7 cellular contexts compared by ENCODE assay signal in the genomic region with DNA sequence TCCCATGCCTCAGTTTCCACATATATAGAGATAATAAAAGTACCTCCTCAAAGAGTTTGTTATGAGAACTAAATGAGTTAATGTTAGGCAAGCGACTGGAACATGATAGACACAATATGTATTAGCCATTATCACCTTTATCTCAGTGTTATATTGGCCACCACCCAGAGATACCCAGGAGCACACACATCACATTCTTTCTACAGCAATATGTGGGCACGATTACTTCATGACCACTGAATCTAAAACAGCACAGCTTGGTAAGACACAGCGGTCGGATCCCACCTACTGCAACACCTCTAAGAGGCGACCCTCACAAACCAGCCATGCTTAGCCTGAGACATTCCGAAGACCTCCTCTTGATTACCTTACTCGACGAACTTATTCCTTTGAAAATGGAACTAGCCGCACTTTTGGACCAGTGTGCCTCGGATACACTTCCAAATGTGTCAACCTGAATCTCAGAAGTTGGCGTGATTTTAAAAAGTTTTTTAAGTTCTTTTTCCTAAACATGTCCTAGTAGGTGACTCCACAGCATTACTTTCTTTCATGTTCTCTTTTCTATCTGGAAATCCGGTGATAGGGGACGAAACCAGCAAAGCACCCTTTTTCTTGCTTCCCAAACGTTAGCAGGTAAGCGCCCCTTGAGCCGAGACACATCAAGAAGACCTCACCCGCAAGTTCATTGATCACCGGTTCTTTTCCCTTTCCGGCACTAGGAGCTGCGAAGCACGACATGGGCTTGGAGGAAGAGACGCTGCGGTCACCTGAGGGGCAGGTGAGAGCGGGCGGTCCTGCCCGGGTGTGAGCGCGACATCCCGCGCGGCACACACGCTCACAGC. TPM values are rescaled to one million over a fixed set of nuclear protein-coding genes. Genes with fewer than 3 reads are reported as not detected.
DNase-seq lines count a peak whose midpoint lies in the region; ATAC-seq, FAIRE-seq and TF ChIP-seq lines count a peak whose summit lies in the region.

No MANE protein-coding gene starts in this region.

- H3K4me1 ChIP-seq in keratinocyte (ENCODE audit: control insufficient read depth, extremely low read depth, insufficient read depth, low read length) (peaks cover 11% of the 10 kb centered on the region), suprapubic skin (peaks cover 24% of the 10 kb centered on the region)

- TF ChIP-seq POLR2A in suprapubic skin (IDR thresholded peaks at IDR 0.05) = no peak

- H3K4me3 Mint-ChIP-seq in activated naive CD8-positive, alpha-beta T cell treated with anti-CD3 and anti-CD28 coated beads for 36 hours = peak overlapping the region; percentile 92

- H3K9me1 ChIP-seq in keratinocyte (ENCODE audit: control insufficient read depth, extremely low read depth, insufficient read depth, low read length) = no peaks in the 10 kb centered on the region

- H3K27me3 ChIP-seq in keratinocyte (ENCODE audit: control insufficient read depth, extremely low read depth, insufficient read depth, low read length) = no peaks in the 10 kb centered on the region
- no peaks in the 10 kb centered on the region for H3K27me3 ChIP-seq in suprapubic skin

- ATAC-seq in GM18873 (IDR thresholded peaks at IDR 0.05; ENCODE audit: low FRiP score, unreplicated experiment) = peak; percentile 7

- peak overlapping the region; percentile 82 for H3K9ac ChIP-seq in keratinocyte (ENCODE audit: control insufficient read depth, extremely low read depth, insufficient read depth, low read length)

- H3K9me3 Mint-ChIP-seq in activated naive CD8-positive, alpha-beta T cell treated with anti-CD3 and anti-CD28 coated beads for 36 hours = peaks cover 5% of the 10 kb centered on the region

- peak overlapping the region; percentile 87 to 97 (median 87) for H3K4me3 ChIP-seq in keratinocyte (ENCODE audit: control insufficient read depth in 2 of 3, extremely low read depth in 1 of 3, insufficient read depth in 2 of 3, low read depth in 1 of 3, low read length in 3 of 3)
- peak overlapping the region; percentile 69 for H3K4me3 ChIP-seq in suprapubic skin

- H3K79me2 ChIP-seq in keratinocyte (ENCODE audit: control insufficient read depth, insufficient read depth, low read length) = peaks cover 15% of the 10 kb centered on the region

- 42% methylated on average over 21 of the region's 32 CpGs for WGBS in suprapubic skin

- no peak for FAIRE-seq in keratinocyte (lab: Jason Lieb, UNC)

- peaks cover 66% of the 10 kb centered on the region for H3K4me1 Mint-ChIP-seq in activated naive CD8-positive, alpha-beta T cell treated with anti-CD3 and anti-CD28 coated beads for 36 hours

- peak overlapping the region; percentile 76 for H3K4me2 ChIP-seq in keratinocyte (ENCODE audit: control insufficient read depth, extremely low read depth, insufficient read depth, low read depth, low read length)

- no peak for TF ChIP-seq CTCF in keratinocyte (optimal IDR thresholded peaks at IDR 0.05 in 1 of 3, IDR thresholded peaks at IDR 0.05 in 1 of 3, conservative IDR thresholded peaks at IDR 0.05 in 1 of 3; ENCODE audit: extremely low read depth in 1 of 3, insufficient read depth in 2 of 3, low read length in 3 of 3)
- TF ChIP-seq CTCF in suprapubic skin (IDR thresholded peaks at IDR 0.05) = no peak

- H4K20me1 ChIP-seq in keratinocyte (ENCODE audit: control insufficient read depth, extremely low read depth, insufficient read depth, low read length) = no peaks in the 10 kb centered on the region

- peak overlapping the region; percentile 93 for H2AFZ ChIP-seq in keratinocyte (ENCODE audit: control insufficient read depth, low read length)

- H3K36me3 ChIP-seq in keratinocyte (ENCODE audit: control insufficient read depth in 2 of 2, extremely low read depth in 1 of 2, insufficient read depth in 2 of 2, low read length in 2 of 2) (no peaks in the 10 kb centered on the region), suprapubic skin (no peaks in the 10 kb centered on the region)

- H3K9me3 ChIP-seq in keratinocyte (ENCODE audit: control insufficient read depth, low read depth, low read length) = no peaks in the 10 kb centered on the region
- no peaks in the 10 kb centered on the region for H3K9me3 ChIP-seq in suprapubic skin

- H3K27ac Mint-ChIP-seq in activated naive CD8-positive, alpha-beta T cell treated with anti-CD3 and anti-CD28 coated beads for 36 hours = peak overlapping the region; percentile 88

- H3K27ac ChIP-seq in keratinocyte (ENCODE audit: control insufficient read depth, insufficient read depth, low read length) = peak overlapping the region; percentile 92
- no peak overlapping the region for H3K27ac ChIP-seq in suprapubic skin

- peaks cover 38% of the 10 kb centered on the region for H3K36me3 Mint-ChIP-seq in activated naive CD8-positive, alpha-beta T cell treated with anti-CD3 and anti-CD28 coated beads for 36 hours

- dilution Hi-C loops in keratinocyte (cut with MboI; ENCODE audit: extremely low pct_ligation_motif_present, low sequenced_read_pairs) = no loop called here

- DNase-seq in HT-29 (ENCODE audit: low spot score) = peak; percentile 53
- no peak for DNase-seq in activated naive CD8-positive, alpha-beta T cell treated with anti-CD3 and anti-CD28 coated beads for 36 hours
- DNase-seq in keratinocyte (ENCODE audit: low read depth, low spot score) = no peak
- no peak for DNase-seq in suprapubic skin (ENCODE audit: low spot score in 2 of 2)
- DNase-seq in D341Med (ENCODE audit: low spot score) = no peak
- no peak for DNase-seq in COLO829 (ENCODE audit: low spot score)

- H3K27me3 Mint-ChIP-seq in activated naive CD8-positive, alpha-beta T cell treated with anti-CD3 and anti-CD28 coated beads for 36 hours = no peaks in the 10 kb centered on the region

- TF ChIP-seq EP300 in suprapubic skin (IDR thresholded peaks at IDR 0.05) = no peak

RNA-seq across cellular contexts. Expression of a gene that starts 0.9 kb away (rescaled TPM):
- 37.0 and 44.1 TPM in 2 replicates for total RNA-seq in HT-29 (2014; rRNA removed; shearing (Covaris generic))
- total RNA-seq in activated naive CD8-positive, alpha-beta T cell treated with anti-CD3 and anti-CD28 coated beads for 36 hours = 10 to 100 TPM; 34.7 to 38.5 TPM
- 9.6 to 23.3 TPM (median 22.1 TPM) in 3 replicates for polyA plus RNA-seq in keratinocyte
- polyA plus RNA-seq in keratinocyte (2011; ENCODE audit: low read depth) = 27.9 TPM
- 21.3 and 23.2 TPM in 2 replicates for polyA plus RNA-seq in keratinocyte (2011; cell fraction: cytosol; rRNA removed)
- 10.4 and 19.8 TPM in 2 replicates for polyA plus RNA-seq in keratinocyte (2011; cell fraction: nucleus; rRNA removed)
- 8.1 and 17.7 TPM in 2 replicates for polyA plus RNA-seq in keratinocyte (2012; ENCODE audit: low replicate concordance)
- polyA minus RNA-seq in keratinocyte = 4.8 to 8.3 TPM (median 5.9 TPM) in 3 replicates
- polyA minus RNA-seq in keratinocyte (2011; cell fraction: cytosol; rRNA and poly(A)+ RNA removed) = 6.3 TPM
- polyA minus RNA-seq in keratinocyte (2011; cell fraction: nucleus; rRNA and poly(A)+ RNA removed) = 9.2 and 26.7 TPM in 2 replicates
- total RNA-seq in suprapubic skin = 10 to 100 TPM; 11.7 to 19.3 (median 13.2) TPM
